In genomic region chr5:150765019-150765788, GRCh38 we compare ENCODE assay signal across 21 cellular contexts. TPM values are rescaled to one million over a fixed set of nuclear protein-coding genes. Genes with fewer than 3 reads are reported as not detected.
DNase-seq lines count a peak whose midpoint lies in the region; ATAC-seq, FAIRE-seq and TF ChIP-seq lines count a peak whose summit lies in the region.
"Had no signal": no experiment of that assay in that cellular context is flagged by ENCODE, and none has a peak within 500 bp of the region (broad histone marks: within the 10 kb centered on the region; RNA-seq: fewer than 3 reads in every experiment).

No MANE protein-coding gene starts in this region.

- no peaks in the 10 kb centered on the region for H3K9me1 ChIP-seq in K562 (ENCODE audit: control insufficient read depth, insufficient read depth, low read length)

- no peaks in the 10 kb centered on the region; the same call in 2 of the 3 replicates for H3K36me3 ChIP-seq in K562 (ENCODE audit: control insufficient read depth, insufficient read depth, low read length)
- no peaks in the 10 kb centered on the region for H3K36me3 ChIP-seq in GM23248 (ENCODE audit: low read depth)
- H3K36me3 ChIP-seq: gastroesophageal sphincter, thoracic aorta had no signal

- H3K4me1 ChIP-seq in K562 (replicated peaks in 1 of 2; ENCODE audit: control insufficient read depth in 2 of 2, insufficient read depth in 2 of 2, low read length in 2 of 2) (peaks cover 6 to 36% of the 10 kb centered on the region in 2 experiments; a peak in 4 of 5 replicates), GM23248 (ENCODE audit: insufficient read depth) (peaks cover 19% of the 10 kb centered on the region)

- in situ Hi-C loops in K562 (cut with MboI), result no loop called here
- in situ Hi-C loops in GM23248 (cut with MboI), result no loop called here

- H3K9ac ChIP-seq in K562 (ENCODE audit: insufficient read depth in 1 of 2, low read depth in 2 of 2, low read length in 2 of 2) (no peak overlapping the region), GM23248 (no peak overlapping the region)

- peaks cover 12 to 34% of the 10 kb centered on the region in 2 donors for H3K4me1 Mint-ChIP-seq in stimulated activated naive B cell treated with anti-CD40 and anti-IgM and Interleukin-4, amounts not matched to agents 10 μg/mL and 1 μg/mL and 100 μg/mL, for 72 hours

- H3K9me2 ChIP-seq in GM23248 (ENCODE audit: insufficient read depth), result no peaks in the 10 kb centered on the region

- H3K4me3 Mint-ChIP-seq in stimulated activated naive B cell treated with anti-CD40 and anti-IgM and Interleukin-4, amounts not matched to agents 10 μg/mL and 1 μg/mL and 100 μg/mL, for 72 hours, result peak overlapping the region in 1 of 2 donors; percentile 3
- H3K4me3 Mint-ChIP-seq: brain, naive B cell had no signal

- peak; percentile 88 for DNase-seq in MV-4-11 (lab: John Stamatoyannopoulos, UW)
- no peak for DNase-seq in K562 (ENCODE audit: extremely low read depth in 1 of 4, low spot score in 3 of 4)
- DNase-seq in stimulated activated naive B cell treated with anti-CD40 and anti-IgM and Interleukin-4, amounts not matched to agents 10 μg/mL and 1 μg/mL and 100 μg/mL, for 72 hours, result no peak
- no peak for DNase-seq in HEK293T (ENCODE audit: extremely low spot score)
- DNase-seq in GM23248, result no peak
- DNase-seq: activated CD4-positive, alpha-beta T cell treated with anti-CD3 and anti-CD28 coated beads, Interleukin-2, amount 50 U/mL, for 1 hour; activated T-cell treated with anti-CD3 and anti-CD28 coated beads for 4 hours; cortex of kidney; DND-41; naive B cell; NCI-H2029 treated with DMSO at 0.1 percent for 48 hours; NCI-H524; posterior cingulate gyrus had no signal

- peak overlapping the region; percentile 82; the same call in 1 of the 2 replicates for H2AFZ ChIP-seq in K562 (ENCODE audit: low read depth, low read length)
- H2AFZ ChIP-seq in GM23248, result no peak overlapping the region

- TF ChIP-seq POLR2A in K562 (conservative IDR thresholded peaks at IDR 0.05), result no peak

- POLR2A ChIA-PET in K562 (lab: Yijun Ruan, JAX), result interaction anchor here (0.7 kb wide), 1 partner anchor 30 kb away, joined by 5 read pairs; no protein-coding TSS in a partner anchor
- POLR2A ChIA-PET in HEK293T (lab: Yijun Ruan, JAX), result no interaction called here

- ATAC-seq in GM21423 (IDR thresholded peaks at IDR 0.05; ENCODE audit: unreplicated experiment) (peak; percentile 54), K562 (no peak), GM21528 (IDR thresholded peaks at IDR 0.05; ENCODE audit: low FRiP score, unreplicated experiment) (no peak)
- peak; percentile 80 to 83 for ATAC-seq in stimulated activated naive B cell treated with anti-CD40 and anti-IgM and Interleukin-4, amounts not matched to agents 10 μg/mL and 1 μg/mL and 100 μg/mL, for 72 hours (replicated peaks)
- ATAC-seq: activated naive CD4-positive, alpha-beta T cell treated with anti-CD3 and anti-CD28 coated beads, Interleukin-2, amount 50 U/mL, for 72 hours had no signal

- peak overlapping the region; percentile 86; the same call in 2 of the 3 replicates for H3K27ac ChIP-seq in K562 (ENCODE audit: extremely low read depth, low read depth, low read length)
- H3K27ac ChIP-seq in GM23248, result no peak overlapping the region
- H3K27ac ChIP-seq: SK-N-MC had no signal

- no peak for TF ChIP-seq CTCF in K562 (IDR thresholded peaks at IDR 0.05 in 2 of 3, conservative IDR thresholded peaks at IDR 0.05 in 1 of 3; ENCODE audit: insufficient read depth in 2 of 3, low read depth in 1 of 3, low read length in 3 of 3)

- H3K79me2 ChIP-seq in K562 (ENCODE audit: control insufficient read depth, insufficient read depth, low read length) (no peaks in the 10 kb centered on the region), GM23248 (ENCODE audit: insufficient read depth) (no peaks in the 10 kb centered on the region)

- no TSS peak for BruUV-seq in K562 (replicated peaks; lab: Mats Ljungman, UMichigan)

- no peak for TF ChIP-seq RAD21 in K562 (CRISPR knock-in tag; conservative IDR thresholded peaks at IDR 0.05 in 1 of 2, IDR thresholded peaks at IDR 0.05 in 1 of 2)

- H3K4me3 ChIP-seq in K562, result no peak overlapping the region
- H3K4me3 ChIP-seq in GM23248, result no peak overlapping the region
- H3K4me3 ChIP-seq: gastroesophageal sphincter, SK-N-MC, skin epidermis, thoracic aorta had no signal

- no peak overlapping the region for H3K4me2 ChIP-seq in K562 (ENCODE audit: insufficient read depth, low read length)
- no peak overlapping the region for H3K4me2 ChIP-seq in GM23248 (ENCODE audit: unreplicated experiment)

- H3K27me3 Mint-ChIP-seq in stimulated activated naive B cell treated with anti-CD40 and anti-IgM and Interleukin-4, amounts not matched to agents 10 μg/mL and 1 μg/mL and 100 μg/mL, for 72 hours, result peaks cover 6 to 7% of the 10 kb centered on the region in 2 donors

- no peak overlapping the region for H3K27ac Mint-ChIP-seq in stimulated activated naive B cell treated with anti-CD40 and anti-IgM and Interleukin-4, amounts not matched to agents 10 μg/mL and 1 μg/mL and 100 μg/mL, for 72 hours

- peaks cover 20% of the 10 kb centered on the region for H3F3A ChIP-seq in GM23248 (ENCODE audit: insufficient read depth)

- FAIRE-seq in K562 (lab: Jason Lieb, UNC), result no peak

- H3K27me3 ChIP-seq in K562 (ENCODE audit: control insufficient read depth in 2 of 2, insufficient read depth in 2 of 2, low read length in 2 of 2), result no peaks in the 10 kb centered on the region
- H3K27me3 ChIP-seq in GM23248 (replicated peaks; ENCODE audit: insufficient read depth), result no peaks in the 10 kb centered on the region
- H3K27me3 ChIP-seq: gastroesophageal sphincter had no signal

- TF ChIP-seq EP300 in K562 (IDR thresholded peaks at IDR 0.05; ENCODE audit: low read length), result no peak

- peaks cover 4 to 5% of the 10 kb centered on the region in 2 donors for H3K9me3 Mint-ChIP-seq in stimulated activated naive B cell treated with anti-CD40 and anti-IgM and Interleukin-4, amounts not matched to agents 10 μg/mL and 1 μg/mL and 100 μg/mL, for 72 hours
- H3K9me3 Mint-ChIP-seq: brain had no signal

- H4K20me1 ChIP-seq in K562 (replicated peaks; ENCODE audit: control insufficient read depth, insufficient read depth, low read length) (no peaks in the 10 kb centered on the region), GM23248 (ENCODE audit: insufficient read depth) (no peaks in the 10 kb centered on the region)

- H3K9me3 ChIP-seq in K562 (replicated peaks; ENCODE audit: control insufficient read depth, insufficient read depth, low read depth, low read length), result peaks cover 7% of the 10 kb centered on the region; the same call in 1 of the 2 replicates
- no peaks in the 10 kb centered on the region for H3K9me3 ChIP-seq in GM23248 (ENCODE audit: low read depth)
- H3K9me3 ChIP-seq: gastroesophageal sphincter, thoracic aorta had no signal

- 85% methylated on average over 2 of the region's 2 CpGs for WGBS in K562 (ENCODE audit: insufficient coverage, low coverage, missing lambda C conversion rate)
- WGBS in GM23248 (ENCODE audit: low coverage in 1 of 2, low lambda C conversion rate in 2 of 2, missing lambda C conversion rate in 2 of 2), 2 experiments, result 98 to 100% methylated on average over 2 of the region's 2 CpGs

- CTCF ChIA-PET in K562 (lab: Yijun Ruan, JAX; ENCODE audit: low intra/inter-chr PET ratio) (no interaction called here), HEK293T (lab: Yijun Ruan, JAX) (no interaction called here)

- peaks cover 6 to 7% of the 10 kb centered on the region in 2 donors for H3K36me3 Mint-ChIP-seq in stimulated activated naive B cell treated with anti-CD40 and anti-IgM and Interleukin-4, amounts not matched to agents 10 μg/mL and 1 μg/mL and 100 μg/mL, for 72 hours
- H3K36me3 Mint-ChIP-seq: activated naive CD4-positive, alpha-beta T cell treated with anti-CD3 and anti-CD28 coated beads, Interleukin-2, amount 50 U/mL, for 72 hours; brain had no signal

- intact Hi-C loops in K562 (cut with micrococcal nuclease), result no loop called here

RNA-seq across cellular contexts. Expression of gene DCTN4, which starts 6.4 kb away (rescaled TPM):
- total RNA-seq in K562 (2011; cell fraction: chromatin; rRNA removed; ENCODE audit: low replicate concordance), result 64.1 and 143 TPM in 2 replicates
- 28.9 and 49.2 TPM in 2 replicates for total RNA-seq in K562 (2011; cell fraction: nucleolus; rRNA removed)
- total RNA-seq in K562 (2011; cell fraction: nucleoplasm; rRNA removed), result 56.8 and 84.8 TPM in 2 replicates
- total RNA-seq in K562 (2014; rRNA removed), result 34.5 and 35.2 TPM in 2 replicates
- total RNA-seq in K562 (2014; rRNA removed; fragmentation: Illumina TruSeq; extraction: Trizol), result 51.0 and 56.8 TPM in 2 replicates
- 45.4 and 49.9 TPM in 2 replicates for total RNA-seq in K562 (2015; rRNA removed; fragmentation: Illumina TruSeq; extraction: Trizol)
- total RNA-seq in K562 (2021), result 57.0 and 64.8 TPM in 2 replicates
- 56.8 and 75.0 TPM in 2 replicates for polyA plus RNA-seq in K562 (2011; rRNA removed)
- polyA plus RNA-seq in K562 (2011; cell fraction: cytosol; rRNA removed), result 30.5 and 54.8 TPM in 2 replicates
- polyA plus RNA-seq in K562 (2011; cell fraction: nucleus; rRNA removed), result 48.6 and 85.0 TPM in 2 replicates
- 40.1 and 49.3 TPM in 2 replicates for polyA plus RNA-seq in K562 (2012)
- polyA plus RNA-seq in K562 (2014; fragmentation: Illumina TruSeq; extraction: Trizol), result 57.0 and 64.9 TPM in 2 replicates
- 10 to 100 TPM; 20.4 to 29.6 TPM for polyA plus RNA-seq in K562 (2014; fragmentation: Nextera tagmentation; extraction: Ambion mirVana)
- polyA plus RNA-seq in K562 (2014; rRNA removed), result 36.5 and 39.1 TPM in 2 replicates
- polyA minus RNA-seq in K562 (2011; rRNA and poly(A)+ RNA removed), result 78.1 and 119 TPM in 2 replicates
- 39.0 and 51.9 TPM in 2 replicates for polyA minus RNA-seq in K562 (2011; cell fraction: cytosol; rRNA and poly(A)+ RNA removed)
- 36.8 and 62.8 TPM in 2 replicates for polyA minus RNA-seq in K562 (2011; cell fraction: nucleus; rRNA and poly(A)+ RNA removed)
- 46.9 and 47.1 TPM in 2 replicates for total RNA-seq in GM23248 (2014; rRNA removed; shearing (Covaris generic))
- 30.1 and 34.5 TPM in 2 replicates for polyA plus RNA-seq in GM23248 (2016; fragmentation: Nextera tagmentation; extraction: Ambion mirVana)

RNA-seq across cellular contexts. Expression of gene SMIM3, which starts 13.4 kb away (rescaled TPM):
- total RNA-seq in K562 (2011; cell fraction: chromatin; rRNA removed; ENCODE audit: low replicate concordance), result 5.3 and 6.3 TPM in 2 replicates
- 3.0 and 4.2 TPM in 2 replicates for total RNA-seq in K562 (2011; cell fraction: nucleolus; rRNA removed)
- 5.6 and 6.4 TPM in 2 replicates for total RNA-seq in K562 (2011; cell fraction: nucleoplasm; rRNA removed)
- total RNA-seq in K562 (2014; rRNA removed) (13.6 and 20.2 TPM in 2 replicates), K562 (2014; rRNA removed; fragmentation: Illumina TruSeq; extraction: Trizol) (14.6 and 15.8 TPM in 2 replicates), K562 (2015; rRNA removed; fragmentation: Illumina TruSeq; extraction: Trizol) (27.7 and 28.5 TPM in 2 replicates), K562 (2021) (13.0 and 13.7 TPM in 2 replicates)
- polyA plus RNA-seq in K562 (2011; rRNA removed) (13.9 and 29.5 TPM in 2 replicates), K562 (2014; fragmentation: Illumina TruSeq; extraction: Trizol) (18.8 and 19.7 TPM in 2 replicates), K562 (2014; fragmentation: Nextera tagmentation; extraction: Ambion mirVana) (1 to 10 TPM; 4.1 to 6.7 TPM), K562 (2014; rRNA removed) (12.8 and 13.5 TPM in 2 replicates), GM23248 (2016; fragmentation: Nextera tagmentation; extraction: Ambion mirVana) (72.2 and 73.8 TPM in 2 replicates)
- polyA plus RNA-seq in K562 (2011; cell fraction: cytosol; rRNA removed), result 13.9 and 39.1 TPM in 2 replicates
- polyA plus RNA-seq in K562 (2011; cell fraction: nucleus; rRNA removed), result 7.9 and 20.9 TPM in 2 replicates
- polyA plus RNA-seq in K562 (2012), result 24.7 and 45.6 TPM in 2 replicates
- 5.6 and 14.2 TPM in 2 replicates for polyA minus RNA-seq in K562 (2011; rRNA and poly(A)+ RNA removed)
- polyA minus RNA-seq in K562 (2011; cell fraction: cytosol; rRNA and poly(A)+ RNA removed), result 4.0 and 5.6 TPM in 2 replicates
- polyA minus RNA-seq in K562 (2011; cell fraction: nucleus; rRNA and poly(A)+ RNA removed), result 2.3 and 5.7 TPM in 2 replicates
- 64.9 and 88.3 TPM in 2 replicates for total RNA-seq in GM23248 (2014; rRNA removed; shearing (Covaris generic))

Comparison
In these comparisons a context has a peak if more than half of its experiments do, and no peak if none do; other contexts are left out.
1. ATAC-seq: peak in GM21423 (single experiment) and stimulated activated naive B cell treated with anti-CD40 and anti-IgM and Interleukin-4, amounts not matched to agents 10 μg/mL and 1 μg/mL and 100 μg/mL, for 72 hours (2 of 2); none in K562 (single experiment) and GM21528 (single experiment).